In genomic region chr7:153772966-153773365, GRCh38 we compare ENCODE assay signal across 19 cellular contexts.
DNase-seq lines count a peak whose midpoint lies in the region; ATAC-seq, FAIRE-seq and TF ChIP-seq lines count a peak whose summit lies in the region.
"Had no signal": no experiment of that assay in that cellular context is flagged by ENCODE, and none has a peak within 500 bp of the region (broad histone marks: within the 10 kb centered on the region; RNA-seq: fewer than 3 reads in every experiment).

No MANE protein-coding gene starts in this region.

- H2AFZ ChIP-seq in MM.1S (ENCODE audit: low read length) (no peak overlapping the region), K562 (ENCODE audit: low read depth, low read length) (no peak overlapping the region)

- no peak for TF ChIP-seq EP300 in K562 (IDR thresholded peaks at IDR 0.05; ENCODE audit: low read length)
- TF ChIP-seq EP300 in upper lobe of left lung (IDR thresholded peaks at IDR 0.05), result no peak

- no peak overlapping the region for H3K27ac ChIP-seq in MM.1S (ENCODE audit: low read length)
- no peak overlapping the region for H3K27ac ChIP-seq in K562 (ENCODE audit: extremely low read depth, low read depth, low read length)
- no peak overlapping the region for H3K27ac ChIP-seq in upper lobe of left lung

- H3K27me3 ChIP-seq in MM.1S (replicated peaks; ENCODE audit: insufficient read depth, low read length) (no peaks in the 10 kb centered on the region; the same call in 1 of the 2 replicates), K562 (ENCODE audit: control insufficient read depth in 2 of 2, insufficient read depth in 2 of 2, low read length in 2 of 2) (no peaks in the 10 kb centered on the region), upper lobe of left lung (no peaks in the 10 kb centered on the region)

- no peaks in the 10 kb centered on the region for H3F3A ChIP-seq in MM.1S (ENCODE audit: insufficient read depth, low read length)

- H3K4me3 ChIP-seq in MM.1S (ENCODE audit: low read length), result no peak overlapping the region
- no peak overlapping the region for H3K4me3 ChIP-seq in K562
- H3K4me3 ChIP-seq in upper lobe of left lung, result no peak overlapping the region
- H3K4me3 ChIP-seq: HAP-1 had no signal

- POLR2A ChIA-PET in K562 (lab: Yijun Ruan, JAX), result no interaction called here

- H3K27ac Mint-ChIP-seq in T-helper 17 cell, result no peak overlapping the region
- H3K27ac Mint-ChIP-seq: CD8-positive, alpha-beta T cell; HFFc6 had no signal

- DNase-seq in MM.1S, result peak; percentile 70
- no peak for DNase-seq in K562 (ENCODE audit: extremely low read depth in 1 of 4, low spot score in 3 of 4)
- no peak for DNase-seq in upper lobe of left lung
- DNase-seq in T-helper 17 cell, result no peak
- DNase-seq: C1 segment of cervical spinal cord; Caco-2; CD8-positive, alpha-beta T cell; DMS 273 treated with DMSO at 0.1 percent for 48 hours; DMS79; GF-D8; GOT3; HFFc6 had no signal

- H3K36me3 Mint-ChIP-seq in T-helper 17 cell (ENCODE audit: low read depth), result no peaks in the 10 kb centered on the region
- H3K36me3 Mint-ChIP-seq: CD8-positive, alpha-beta T cell had no signal

- no peaks in the 10 kb centered on the region for H3K9me1 ChIP-seq in K562 (ENCODE audit: control insufficient read depth, insufficient read depth, low read length)

- no peaks in the 10 kb centered on the region for H3K36me3 ChIP-seq in MM.1S (replicated peaks; ENCODE audit: insufficient read depth, low read length)
- H3K36me3 ChIP-seq in K562 (ENCODE audit: control insufficient read depth, insufficient read depth, low read length), result no peaks in the 10 kb centered on the region
- no peaks in the 10 kb centered on the region for H3K36me3 ChIP-seq in upper lobe of left lung
- H3K36me3 ChIP-seq: HAP-1 had no signal

- H3K9me3 ChIP-seq in MM.1S (replicated peaks; ENCODE audit: insufficient read depth, low read length), result no peaks in the 10 kb centered on the region
- H3K9me3 ChIP-seq in K562 (replicated peaks; ENCODE audit: control insufficient read depth, insufficient read depth, low read depth, low read length), result no peaks in the 10 kb centered on the region
- H3K9me3 ChIP-seq in upper lobe of left lung, result no peaks in the 10 kb centered on the region
- no peaks in the 10 kb centered on the region for H3K9me3 ChIP-seq in T-helper 17 cell (ENCODE audit: control insufficient read depth, low read length, poor library complexity, severe bottlenecking)
- H3K9me3 ChIP-seq: Caco-2, HAP-1 had no signal

- no peaks in the 10 kb centered on the region for H3K9me2 ChIP-seq in MM.1S (replicated peaks; ENCODE audit: insufficient read depth, low read length)

- no peak for TF ChIP-seq RAD21 in K562 (CRISPR knock-in tag; conservative IDR thresholded peaks at IDR 0.05 in 1 of 2, IDR thresholded peaks at IDR 0.05 in 1 of 2)

- H4K20me1 ChIP-seq in MM.1S (ENCODE audit: insufficient read depth, low read length) (no peaks in the 10 kb centered on the region), K562 (replicated peaks; ENCODE audit: control insufficient read depth, insufficient read depth, low read length) (no peaks in the 10 kb centered on the region)

- FAIRE-seq in K562 (lab: Jason Lieb, UNC) (peak; percentile 11), islet of Langerhans (lab: Jason Lieb, UNC) (peak; percentile 93)
- FAIRE-seq: D721Med, GM12891, GM18507, H54 had no signal

- no peaks in the 10 kb centered on the region for H3K4me1 ChIP-seq in MM.1S (ENCODE audit: low read length)
- H3K4me1 ChIP-seq in K562 (replicated peaks in 1 of 2; ENCODE audit: control insufficient read depth in 2 of 2, insufficient read depth in 2 of 2, low read length in 2 of 2), result no peaks in the 10 kb centered on the region
- no peaks in the 10 kb centered on the region for H3K4me1 ChIP-seq in upper lobe of left lung
- H3K4me1 ChIP-seq: Caco-2, HAP-1 had no signal

- ATAC-seq in K562 (no peak), upper lobe of left lung (ENCODE audit: low FRiP score in 2 of 2) (no peak), GM21786 (IDR thresholded peaks at IDR 0.05; ENCODE audit: unreplicated experiment) (no peak), T-helper 17 cell (no peak)
- ATAC-seq: CD8-positive, alpha-beta T cell had no signal

- H3K4me3 Mint-ChIP-seq in T-helper 17 cell, result no peak overlapping the region
- H3K4me3 Mint-ChIP-seq: CD8-positive, alpha-beta T cell; HFFc6 had no signal

- intact Hi-C loops in K562 (cut with micrococcal nuclease), result no loop called here

- TF ChIP-seq POLR2A in K562 (conservative IDR thresholded peaks at IDR 0.05) (no peak), upper lobe of left lung (IDR thresholded peaks at IDR 0.05) (no peak)

- H3K79me2 ChIP-seq in MM.1S (ENCODE audit: low read length) (no peaks in the 10 kb centered on the region), K562 (ENCODE audit: control insufficient read depth, insufficient read depth, low read length) (no peaks in the 10 kb centered on the region)

- H3K27me3 Mint-ChIP-seq in T-helper 17 cell, result no peaks in the 10 kb centered on the region

- H3K4me2 ChIP-seq in MM.1S (ENCODE audit: low read depth, low read length), result no peak overlapping the region
- no peak overlapping the region for H3K4me2 ChIP-seq in K562 (ENCODE audit: insufficient read depth, low read length)

- no TSS peak for BruUV-seq in K562 (replicated peaks; lab: Mats Ljungman, UMichigan)

- CTCF ChIA-PET in K562 (lab: Yijun Ruan, JAX; ENCODE audit: low intra/inter-chr PET ratio), result no interaction called here

- in situ Hi-C loops in K562 (cut with MboI), result no loop called here

- TF ChIP-seq CTCF in MM.1S (IDR thresholded peaks at IDR 0.05; ENCODE audit: low read length), result no peak
- no peak for TF ChIP-seq CTCF in K562 (IDR thresholded peaks at IDR 0.05 in 2 of 3, conservative IDR thresholded peaks at IDR 0.05 in 1 of 3; ENCODE audit: insufficient read depth in 2 of 3, low read depth in 1 of 3, low read length in 3 of 3)
- no peak for TF ChIP-seq CTCF in upper lobe of left lung (IDR thresholded peaks at IDR 0.05)

- H3K9ac ChIP-seq in MM.1S (ENCODE audit: low read length) (no peak overlapping the region), K562 (ENCODE audit: insufficient read depth in 1 of 2, low read depth in 2 of 2, low read length in 2 of 2) (no peak overlapping the region)

- no peaks in the 10 kb centered on the region for H3K4me1 Mint-ChIP-seq in T-helper 17 cell

- 5% methylated on average over 3 of the region's 3 CpGs for WGBS in K562 (ENCODE audit: insufficient coverage, low coverage, missing lambda C conversion rate)
- 76% methylated on average over 3 of the region's 3 CpGs for WGBS in upper lobe of left lung, 2 donors

TF ChIP-seq in K562, 482 proteins besides CTCF, POLR2A, EP300 and RAD21:
- no peak for TF ChIP-seq SAFB2 (IDR thresholded peaks at IDR 0.05; ENCODE audit: borderline replicate concordance, low read depth, low read length, severe bottlenecking)
- TF ChIP-seq DDX20 (tag; IDR thresholded peaks at IDR 0.05; ENCODE audit: low read depth), result no peak
